ENCODE assay signal across 9 cellular contexts in the genomic region with DNA sequence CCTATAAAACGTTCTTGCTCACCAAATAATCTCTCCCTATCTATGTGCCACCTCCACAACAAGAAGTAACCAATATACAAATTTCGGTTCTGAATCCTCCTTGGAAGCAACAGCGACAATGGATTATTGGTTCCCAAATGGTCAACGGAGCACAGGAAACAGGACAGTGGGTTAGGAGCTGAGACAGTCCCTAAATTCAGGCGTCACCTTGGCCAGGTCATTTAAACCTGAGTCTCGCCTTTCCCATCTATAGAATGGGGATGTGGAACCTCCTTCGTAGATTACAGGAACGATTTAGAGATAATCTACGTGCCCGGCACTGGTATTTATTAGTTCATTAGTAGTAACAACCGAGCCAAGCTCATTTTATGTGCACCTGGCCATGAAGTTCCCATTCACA. TPM values are rescaled to one million over a fixed set of nuclear protein-coding genes. Genes with fewer than 3 reads are reported as not detected.
DNase-seq lines count a peak whose midpoint lies in the region; ATAC-seq, FAIRE-seq and TF ChIP-seq lines count a peak whose summit lies in the region.
"Had no signal": no experiment of that assay in that cellular context is flagged by ENCODE, and none has a peak within 500 bp of the region (broad histone marks: within the 10 kb centered on the region; RNA-seq: fewer than 3 reads in every experiment).

No MANE protein-coding gene starts in this region.

- H3K27me3 ChIP-seq in SJCRH30 (no peaks in the 10 kb centered on the region), psoas muscle (ENCODE audit: insufficient read depth in 3 of 3, low read length in 2 of 3) (no peaks in the 10 kb centered on the region)

- no peak for ATAC-seq in psoas muscle
- no peak for ATAC-seq in HG02885 (IDR thresholded peaks at IDR 0.05; ENCODE audit: poor library complexity, unreplicated experiment)

- intact Hi-C loops in psoas muscle (cut with DNase I) = loop anchor here (2.0 to 5.0 kb wide), 3 partner anchors 38 to 58 kb away; no protein-coding TSS in a partner anchor

- in situ Hi-C loops in GM13976 (cut with MboI; ENCODE audit: low sequenced_read_pairs, unreplicated experiment) = no loop called here

- H3K9me3 ChIP-seq in SJCRH30 (replicated peaks) (no peaks in the 10 kb centered on the region), psoas muscle (no peaks in the 10 kb centered on the region)

- peaks cover 7% of the 10 kb centered on the region for H3K4me1 ChIP-seq in SJCRH30
- H3K4me1 ChIP-seq in psoas muscle = no peaks in the 10 kb centered on the region

- WGBS in psoas muscle, 3 donors = 72 to 78% (median 75%) methylated on average over 11 of the region's 11 CpGs

- no peaks in the 10 kb centered on the region for H3K36me3 ChIP-seq in SJCRH30
- no peaks in the 10 kb centered on the region for H3K36me3 ChIP-seq in psoas muscle (ENCODE audit: insufficient read depth in 1 of 2, low read depth in 1 of 2)

- H3K4me3 ChIP-seq in SJCRH30 (peak overlapping the region; percentile 95), fibroblast of mammary gland (ENCODE audit: control insufficient read depth, low read depth, low read length) (peak overlapping the region; percentile 80), psoas muscle (peak overlapping the region; percentile 91)

- no peak for FAIRE-seq in HTR-8/SVneo (lab: Jason Lieb, UNC)

- no peak for TF ChIP-seq CTCF in GM13976 (IDR thresholded peaks at IDR 0.05; ENCODE audit: borderline replicate concordance, control extremely low read depth, extremely low read depth, insufficient read depth, missing control alignments)
- TF ChIP-seq CTCF in fibroblast of mammary gland (conservative IDR thresholded peaks at IDR 0.05; ENCODE audit: control insufficient read depth, insufficient read depth, low read depth, low read length) = no peak
- TF ChIP-seq CTCF in psoas muscle (IDR thresholded peaks at IDR 0.05) = no peak

- DNase-seq in GM13976 (ENCODE audit: low spot score) (peak; percentile 18), SJCRH30 (no peak), fibroblast of mammary gland (ENCODE audit: low read depth) (no peak), psoas muscle (no peak), SHP77 treated with DMSO at 0.1 percent for 48 hours (lab: John Stamatoyannopoulos, UW) (no peak), NCI-H2029 (lab: John Stamatoyannopoulos, UW) (no peak), HTR-8/SVneo (ENCODE audit: insufficient read length, low spot score) (no peak)
- DNase-seq: NCI-H2171 had no signal

- H3K27ac ChIP-seq in SJCRH30 (no peak overlapping the region), psoas muscle (no peak overlapping the region)

RNA-seq across cellular contexts. Expression of a gene that starts 1.1 kb away (rescaled TPM):
- total RNA-seq in SJCRH30 (2014; rRNA removed; shearing (Covaris generic)) = 13.2 and 14.8 TPM in 2 replicates
- 10 to 100 TPM; 15.2 to 64.2 (median 19.5) TPM for total RNA-seq in psoas muscle
- 10 to 100 TPM in 1 of 3 donors, 1 to 10 TPM in 2; 5.2 to 16.2 (median 7.3) TPM for polyA plus RNA-seq in psoas muscle
